Comparison of ENCODE assay signal across 14 cellular contexts in genomic region chr15:64629063-64629462, GRCh38.
DNase-seq lines count a peak whose midpoint lies in the region; ATAC-seq lines count a peak whose summit lies in the region.
"Had no signal": no experiment of that assay in that cellular context is flagged by ENCODE, and none has a peak within 500 bp of the region (broad histone marks: within the 10 kb centered on the region; RNA-seq: fewer than 3 reads in every experiment).

No MANE protein-coding gene starts in this region.

- ATAC-seq in stimulated activated naive CD8-positive, alpha-beta T cell treated with anti-CD3 and anti-CD28 coated beads, Interleukin-15, Interleukin-2, amounts not matched to agents 100 U/mL and 50 U/mL, for 24 hours, result no peak
- ATAC-seq in activated naive CD4-positive, alpha-beta T cell treated with anti-CD3 and anti-CD28 coated beads, Interleukin-2, amount 50 U/mL, for 72 hours, result no peak
- no peak for ATAC-seq in naive thymus-derived CD4-positive, alpha-beta T cell
- ATAC-seq in HG03442 (IDR thresholded peaks at IDR 0.05; ENCODE audit: unreplicated experiment), result no peak
- ATAC-seq: HCT116 had no signal

- peak overlapping the region; percentile 23 for H3K27ac ChIP-seq in naive thymus-derived CD4-positive, alpha-beta T cell (ENCODE audit: low read depth, low read length)
- H3K27ac ChIP-seq: PC-9 had no signal

- H3K36me3 ChIP-seq in naive thymus-derived CD4-positive, alpha-beta T cell (ENCODE audit: control insufficient read depth in 2 of 3, insufficient read depth in 3 of 3, low read length in 3 of 3), result no peaks in the 10 kb centered on the region

- no peak for DNase-seq in stimulated activated naive CD8-positive, alpha-beta T cell treated with anti-CD3 and anti-CD28 coated beads, Interleukin-15, Interleukin-2, amounts not matched to agents 100 U/mL and 50 U/mL, for 24 hours
- no peak for DNase-seq in activated naive CD4-positive, alpha-beta T cell treated with anti-CD3 and anti-CD28 coated beads, Interleukin-2, amount 50 U/mL, for 72 hours (ENCODE audit: low spot score in 2 of 2)
- no peak for DNase-seq in naive thymus-derived CD4-positive, alpha-beta T cell
- no peak for DNase-seq in NCI-H446 treated with DMSO at 0.1 percent for 48 hours (lab: John Stamatoyannopoulos, UW)
- no peak for DNase-seq in CD1c-positive myeloid dendritic cell (ENCODE audit: extremely low spot score)
- DNase-seq: KBM-7, NCI-H1048, NCI-H1694, NCI-H774, PC-9 had no signal

- no peaks in the 10 kb centered on the region for H3K9me3 Mint-ChIP-seq in stimulated activated naive CD8-positive, alpha-beta T cell treated with anti-CD3 and anti-CD28 coated beads, Interleukin-15, Interleukin-2, amounts not matched to agents 100 ng/mL and 50 ng/mL, for 24 hours
- H3K9me3 Mint-ChIP-seq in activated naive CD4-positive, alpha-beta T cell treated with anti-CD3 and anti-CD28 coated beads, Interleukin-2, amount 50 U/mL, for 72 hours, result peaks cover 0 to 5% of the 10 kb centered on the region in 2 donors
- no peaks in the 10 kb centered on the region for H3K9me3 Mint-ChIP-seq in naive thymus-derived CD4-positive, alpha-beta T cell

- POLR2A ChIA-PET in naive thymus-derived CD4-positive, alpha-beta T cell (lab: Charles Lee), result interaction anchor here (0.7 to 1.2 kb wide), 3 partner anchors 19 to 24 kb away, joined by 3 to 4 read pairs (median 3); no protein-coding TSS in a partner anchor

- peaks cover 31 to 80% of the 10 kb centered on the region in 2 donors for H3K4me1 ChIP-seq in naive thymus-derived CD4-positive, alpha-beta T cell (ENCODE audit: control insufficient read depth in 2 of 2, insufficient read depth in 2 of 2, low read length in 2 of 2)

- H3K4me3 Mint-ChIP-seq in stimulated activated naive CD8-positive, alpha-beta T cell treated with anti-CD3 and anti-CD28 coated beads, Interleukin-15, Interleukin-2, amounts not matched to agents 100 ng/mL and 50 ng/mL, for 24 hours, result no peak overlapping the region
- peak overlapping the region in 8 of 10 donors; percentile 0 to 62 (median 15) for H3K4me3 Mint-ChIP-seq in naive thymus-derived CD4-positive, alpha-beta T cell
- H3K4me3 Mint-ChIP-seq: B cell had no signal

- H3K9me3 ChIP-seq in naive thymus-derived CD4-positive, alpha-beta T cell (ENCODE audit: control insufficient read depth in 2 of 3, low read length in 3 of 3), result no peaks in the 10 kb centered on the region

- peaks cover 57% of the 10 kb centered on the region for H3K4me1 Mint-ChIP-seq in stimulated activated naive CD8-positive, alpha-beta T cell treated with anti-CD3 and anti-CD28 coated beads, Interleukin-15, Interleukin-2, amounts not matched to agents 100 ng/mL and 50 ng/mL, for 24 hours (ENCODE audit: low read depth)
- peaks cover 49 to 90% (median 66%) of the 10 kb centered on the region in 7 donors for H3K4me1 Mint-ChIP-seq in naive thymus-derived CD4-positive, alpha-beta T cell

- H3K27ac Mint-ChIP-seq in stimulated activated naive CD8-positive, alpha-beta T cell treated with anti-CD3 and anti-CD28 coated beads, Interleukin-15, Interleukin-2, amounts not matched to agents 100 ng/mL and 50 ng/mL, for 24 hours, result peak overlapping the region; percentile 39
- H3K27ac Mint-ChIP-seq in activated naive CD4-positive, alpha-beta T cell treated with anti-CD3 and anti-CD28 coated beads, Interleukin-2, amount 50 U/mL, for 72 hours, result peak overlapping the region; percentile 19 to 31
- H3K27ac Mint-ChIP-seq in naive thymus-derived CD4-positive, alpha-beta T cell, result peak overlapping the region in 8 of 9 donors; percentile 59 to 95 (median 84)
- H3K27ac Mint-ChIP-seq: B cell had no signal

- CTCF ChIA-PET in naive thymus-derived CD4-positive, alpha-beta T cell (lab: Charles Lee), result interaction anchor here (0.8 kb wide), 1 partner anchor 23 kb away, joined by 4 read pairs; no protein-coding TSS in a partner anchor

- H3K27me3 ChIP-seq in naive thymus-derived CD4-positive, alpha-beta T cell (ENCODE audit: control insufficient read depth in 2 of 2, insufficient read depth in 2 of 2, low read length in 2 of 2), result no peaks in the 10 kb centered on the region

- no peaks in the 10 kb centered on the region for H3K27me3 Mint-ChIP-seq in stimulated activated naive CD8-positive, alpha-beta T cell treated with anti-CD3 and anti-CD28 coated beads, Interleukin-15, Interleukin-2, amounts not matched to agents 100 ng/mL and 50 ng/mL, for 24 hours
- no peaks in the 10 kb centered on the region for H3K27me3 Mint-ChIP-seq in naive thymus-derived CD4-positive, alpha-beta T cell
- H3K27me3 Mint-ChIP-seq: B cell had no signal

- no peak overlapping the region for H3K4me3 ChIP-seq in naive thymus-derived CD4-positive, alpha-beta T cell (ENCODE audit: low read length)
- H3K4me3 ChIP-seq: PC-9 had no signal

- H3K36me3 Mint-ChIP-seq in stimulated activated naive CD8-positive, alpha-beta T cell treated with anti-CD3 and anti-CD28 coated beads, Interleukin-15, Interleukin-2, amounts not matched to agents 100 ng/mL and 50 ng/mL, for 24 hours (ENCODE audit: low read depth), result peaks cover 17% of the 10 kb centered on the region
- peaks cover 0 to 19% of the 10 kb centered on the region in 2 donors for H3K36me3 Mint-ChIP-seq in activated naive CD4-positive, alpha-beta T cell treated with anti-CD3 and anti-CD28 coated beads, Interleukin-2, amount 50 U/mL, for 72 hours
- H3K36me3 Mint-ChIP-seq in naive thymus-derived CD4-positive, alpha-beta T cell, result peaks cover 0 to 22% (median 9%) of the 10 kb centered on the region in 5 donors

- intact Hi-C loops in naive thymus-derived CD4-positive, alpha-beta T cell (cut with micrococcal nuclease), result loop anchor here in 1 of 2 donors (2.0 kb wide), 1 partner anchor 16 kb away; no protein-coding TSS in a partner anchor

Comparison
In these comparisons a context has a peak if more than half of its experiments do, and no peak if none do; other contexts are left out.
1. H3K27ac Mint-ChIP-seq: peak in every context shown above with its lines; median percentile 84 in naive thymus-derived CD4-positive, alpha-beta T cell; 39 in stimulated activated naive CD8-positive, alpha-beta T cell treated with anti-CD3 and anti-CD28 coated beads, Interleukin-15, Interleukin-2, amounts not matched to agents 100 ng/mL and 50 ng/mL, for 24 hours; 25 in activated naive CD4-positive, alpha-beta T cell treated with anti-CD3 and anti-CD28 coated beads, Interleukin-2, amount 50 U/mL, for 72 hours.